Comparison of ENCODE assay signal across 14 cellular contexts in the genomic region with DNA sequence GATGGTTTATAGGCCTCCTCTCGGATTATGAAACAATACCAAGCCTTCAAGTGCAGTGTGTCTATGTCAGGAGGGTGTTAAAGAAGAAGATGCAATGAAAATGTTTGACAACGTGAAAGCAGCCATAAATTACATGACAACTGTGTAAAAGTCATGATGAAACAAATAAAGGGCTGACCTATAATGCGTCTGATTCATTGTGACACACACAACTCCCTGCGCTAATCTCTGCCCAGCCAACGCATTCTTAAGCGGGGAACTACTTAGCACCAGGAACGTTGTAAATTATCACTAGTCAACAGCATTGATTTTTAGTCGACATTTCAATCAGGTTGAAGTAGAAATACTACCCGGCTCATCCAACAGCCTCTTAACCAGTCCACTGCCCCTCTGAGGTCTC.
DNase-seq lines count a peak whose midpoint lies in the region; ATAC-seq and TF ChIP-seq lines count a peak whose summit lies in the region.
"Had no signal": no experiment of that assay in that cellular context is flagged by ENCODE, and none has a peak within 500 bp of the region (broad histone marks: within the 10 kb centered on the region; RNA-seq: fewer than 3 reads in every experiment).

No MANE protein-coding gene starts in this region.

- intact Hi-C loops in dendritic cell treated with granulocyte-macrophage colony-stimulating factor and Interleukin-4, amounts not matched to agents 40 ng/mL and 50 ng/mL, for 4 days (cut with micrococcal nuclease): loop anchor here (1.0 kb wide), 1 partner anchor 9 kb away; no protein-coding TSS in a partner anchor

- H3K9me3 ChIP-seq in HEK293 (ENCODE audit: control insufficient read depth, insufficient read depth, low read depth, low read length): no peaks in the 10 kb centered on the region
- H3K9me3 ChIP-seq: BE2C had no signal

- no peak for ATAC-seq in stimulated activated memory B cell treated with anti-CD40 and anti-IgM and Interleukin-4, amounts not matched to agents 10 μg/mL and 1 μg/mL and 100 μg/mL, for 72 hours
- ATAC-seq in HG03175 (IDR thresholded peaks at IDR 0.05; ENCODE audit: unreplicated experiment) (no peak), GM21576 (IDR thresholded peaks at IDR 0.05; ENCODE audit: unreplicated experiment) (no peak)
- ATAC-seq: K562 had no signal

- peak; percentile 45 to 79 for DNase-seq in NOMO-1 (lab: John Stamatoyannopoulos, UW; ENCODE audit: unreplicated experiment in 2 of 2)
- no peak for DNase-seq in NCI-H1417 (lab: John Stamatoyannopoulos, UW)
- DNase-seq: BE2C, DMS153, EL, H9, NCI-H1105, NCI-H187 had no signal

- H3K27ac ChIP-seq in HEK293 (ENCODE audit: extremely low read depth, low read depth, low read length): no peak overlapping the region

- TF ChIP-seq CTCF in HEK293 (tag by site-specific recombination; IDR thresholded peaks at IDR 0.05): no peak

- H3K36me3 Mint-ChIP-seq in dendritic cell treated with granulocyte-macrophage colony-stimulating factor and Interleukin-4, amounts not matched to agents 40 ng/mL and 50 ng/mL, for 4 days (ENCODE audit: low read depth): peaks cover 40% of the 10 kb centered on the region
- peaks cover 46% of the 10 kb centered on the region for H3K36me3 Mint-ChIP-seq in stimulated activated memory B cell treated with anti-CD40 and anti-IgM and Interleukin-4, amounts not matched to agents 10 μg/mL and 1 μg/mL and 100 μg/mL, for 72 hours

- POLR2A ChIA-PET in HEK293 (lab: Yijun Ruan, JAX): no interaction called here

- H3K4me1 Mint-ChIP-seq in dendritic cell treated with granulocyte-macrophage colony-stimulating factor and Interleukin-4, amounts not matched to agents 40 ng/mL and 50 ng/mL, for 4 days (ENCODE audit: low read depth): peaks cover 68% of the 10 kb centered on the region
- peaks cover 100% of the 10 kb centered on the region for H3K4me1 Mint-ChIP-seq in stimulated activated memory B cell treated with anti-CD40 and anti-IgM and Interleukin-4, amounts not matched to agents 10 μg/mL and 1 μg/mL and 100 μg/mL, for 72 hours

- CTCF ChIA-PET in HEK293 (lab: Yijun Ruan, JAX): interaction anchor here (0.6 kb wide), 2 partner anchors 18 to 43 kb away, joined by 4 read pairs; no protein-coding TSS in a partner anchor

- no peaks in the 10 kb centered on the region for H3K9me3 Mint-ChIP-seq in dendritic cell treated with granulocyte-macrophage colony-stimulating factor and Interleukin-4, amounts not matched to agents 40 ng/mL and 50 ng/mL, for 4 days
- no peaks in the 10 kb centered on the region for H3K9me3 Mint-ChIP-seq in stimulated activated memory B cell treated with anti-CD40 and anti-IgM and Interleukin-4, amounts not matched to agents 10 μg/mL and 1 μg/mL and 100 μg/mL, for 72 hours
- H3K9me3 Mint-ChIP-seq: H9 had no signal

- peaks cover 0 to 4% of the 10 kb centered on the region in 2 experiments; a peak in 1 of 3 replicates for H3K36me3 ChIP-seq in HEK293 (ENCODE audit: control insufficient read depth in 2 of 2, insufficient read depth in 1 of 2, low read length in 2 of 2)
- H3K36me3 ChIP-seq: BE2C had no signal

- H3K27ac Mint-ChIP-seq in dendritic cell treated with granulocyte-macrophage colony-stimulating factor and Interleukin-4, amounts not matched to agents 40 ng/mL and 50 ng/mL, for 4 days: peak overlapping the region; percentile 80
- peak overlapping the region; percentile 84 for H3K27ac Mint-ChIP-seq in stimulated activated memory B cell treated with anti-CD40 and anti-IgM and Interleukin-4, amounts not matched to agents 10 μg/mL and 1 μg/mL and 100 μg/mL, for 72 hours

- peaks cover 31% of the 10 kb centered on the region for H3K4me1 ChIP-seq in HEK293 (ENCODE audit: control insufficient read depth, insufficient read depth, low read length)

- no peaks in the 10 kb centered on the region for H3K27me3 Mint-ChIP-seq in dendritic cell treated with granulocyte-macrophage colony-stimulating factor and Interleukin-4, amounts not matched to agents 40 ng/mL and 50 ng/mL, for 4 days
- H3K27me3 Mint-ChIP-seq in stimulated activated memory B cell treated with anti-CD40 and anti-IgM and Interleukin-4, amounts not matched to agents 10 μg/mL and 1 μg/mL and 100 μg/mL, for 72 hours: no peaks in the 10 kb centered on the region

- H3K4me3 Mint-ChIP-seq in dendritic cell treated with granulocyte-macrophage colony-stimulating factor and Interleukin-4, amounts not matched to agents 40 ng/mL and 50 ng/mL, for 4 days: no peak overlapping the region
- peak overlapping the region; percentile 19 for H3K4me3 Mint-ChIP-seq in stimulated activated memory B cell treated with anti-CD40 and anti-IgM and Interleukin-4, amounts not matched to agents 10 μg/mL and 1 μg/mL and 100 μg/mL, for 72 hours
- H3K4me3 Mint-ChIP-seq: H9 had no signal

- no peak overlapping the region for H3K4me3 ChIP-seq in HEK293 (ENCODE audit: low read depth, low read length)
- H3K4me3 ChIP-seq: K562 had no signal

TF ChIP-seq in HEK293, 187 proteins besides CTCF, POLR2A, EP300 and RAD21:
- TF ChIP-seq, protein P1, sequence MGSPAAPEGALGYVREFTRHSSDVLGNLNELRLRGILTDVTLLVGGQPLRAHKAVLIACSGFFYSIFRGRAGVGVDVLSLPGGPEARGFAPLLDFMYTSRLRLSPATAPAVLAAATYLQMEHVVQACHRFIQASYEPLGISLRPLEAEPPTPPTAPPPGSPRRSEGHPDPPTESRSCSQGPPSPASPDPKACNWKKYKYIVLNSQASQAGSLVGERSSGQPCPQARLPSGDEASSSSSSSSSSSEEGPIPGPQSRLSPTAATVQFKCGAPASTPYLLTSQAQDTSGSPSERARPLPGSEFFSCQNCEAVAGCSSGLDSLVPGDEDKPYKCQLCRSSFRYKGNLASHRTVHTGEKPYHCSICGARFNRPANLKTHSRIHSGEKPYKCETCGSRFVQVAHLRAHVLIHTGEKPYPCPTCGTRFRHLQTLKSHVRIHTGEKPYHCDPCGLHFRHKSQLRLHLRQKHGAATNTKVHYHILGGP (tag by site-specific recombination; IDR thresholded peaks at IDR 0.05): 0 out of 2 replicates have a peak, but pooled peaks have one; percentile 34
- TF ChIP-seq ZNF530 (tag by site-specific recombination; IDR thresholded peaks at IDR 0.05; ENCODE audit: low read depth) (no peak), ZNF146 (tag by site-specific recombination; IDR thresholded peaks at IDR 0.05) (no peak), ZNF561 (tag by site-specific recombination; IDR thresholded peaks at IDR 0.05; ENCODE audit: borderline replicate concordance) (no peak)
- TF ChIP-seq, protein P2, sequence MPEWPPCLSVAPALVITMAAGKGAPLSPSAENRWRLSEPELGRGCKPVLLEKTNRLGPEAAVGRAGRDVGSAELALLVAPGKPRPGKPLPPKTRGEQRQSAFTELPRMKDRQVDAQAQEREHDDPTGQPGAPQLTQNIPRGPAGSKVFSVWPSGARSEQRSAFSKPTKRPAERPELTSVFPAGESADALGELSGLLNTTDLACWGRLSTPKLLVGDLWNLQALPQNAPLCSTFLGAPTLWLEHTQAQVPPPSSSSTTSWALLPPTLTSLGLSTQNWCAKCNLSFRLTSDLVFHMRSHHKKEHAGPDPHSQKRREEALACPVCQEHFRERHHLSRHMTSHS (tag by site-specific recombination; IDR thresholded peaks at IDR 0.05): no peak

Comparison
In these comparisons a context has a peak if more than half of its experiments do, and no peak if none do; other contexts are left out.
1. DNase-seq: peak in NOMO-1 (2 of 2); none in NCI-H1417 (0 of 3).